In the genomic region with DNA sequence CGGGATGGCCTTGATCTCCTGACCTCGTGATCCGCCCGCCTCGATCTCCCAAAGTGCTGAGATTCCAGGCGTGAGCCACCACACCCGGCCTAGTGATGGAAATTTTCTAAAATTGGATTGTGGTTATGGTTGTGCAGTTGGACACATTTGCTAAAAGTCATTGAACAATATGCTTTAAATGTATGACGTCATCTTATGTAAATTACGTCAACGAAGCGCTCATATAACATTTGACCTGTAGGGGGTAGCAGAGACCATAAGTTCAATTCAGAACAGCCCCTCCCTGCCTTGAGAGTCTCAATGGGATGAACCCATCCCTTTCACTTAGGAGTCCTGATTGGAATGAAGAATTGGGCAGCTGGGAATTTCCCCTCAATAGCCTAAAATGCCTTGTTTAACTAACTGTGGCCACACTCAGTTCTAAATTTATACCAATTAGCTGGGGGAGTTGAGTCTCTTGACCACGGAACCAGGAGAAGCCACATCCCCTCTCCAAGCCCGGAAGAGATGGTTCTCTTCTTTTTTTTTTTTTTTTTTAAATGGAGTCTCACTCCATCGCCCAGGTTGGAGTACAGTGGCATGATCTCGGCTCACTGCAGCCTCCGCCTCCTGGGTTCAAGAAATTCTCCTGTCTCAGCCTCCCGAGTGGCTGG, we compare ENCODE assay signal across 8 cellular contexts. TPM values are rescaled to one million over a fixed set of nuclear protein-coding genes. Genes with fewer than 3 reads are reported as not detected.
DNase-seq lines count a peak whose midpoint lies in the region; ATAC-seq and TF ChIP-seq lines count a peak whose summit lies in the region.

No MANE protein-coding gene starts in this region.

- CTCF ChIA-PET in Caco-2 (lab: Charles Lee): interaction anchor here (0.6 to 1.5 kb wide), 7 partner anchors 11 to 202 kb away, joined by 3 to 11 read pairs (median 4); no protein-coding TSS in a partner anchor

- no peaks in the 10 kb centered on the region for H4K20me1 ChIP-seq in fibroblast of lung (ENCODE audit: control insufficient read depth, extremely low read depth, insufficient read depth, low read length)

- H3K36me3 ChIP-seq in Caco-2 (ENCODE audit: control insufficient read depth, insufficient read depth, low read length): no peaks in the 10 kb centered on the region
- H3K36me3 ChIP-seq in fibroblast of lung (ENCODE audit: control insufficient read depth, insufficient read depth, low read length): no peaks in the 10 kb centered on the region

- H3K27ac Mint-ChIP-seq in Caco-2 (ENCODE audit: unreplicated experiment) (no peak overlapping the region), nephron (peak overlapping the region; percentile 42 to 53 (median 51))

- no peak overlapping the region for H3K9ac ChIP-seq in fibroblast of lung (ENCODE audit: insufficient read depth, low read length)

- H3K9me3 Mint-ChIP-seq in Caco-2 (ENCODE audit: unreplicated experiment): no peaks in the 10 kb centered on the region
- no peaks in the 10 kb centered on the region for H3K9me3 Mint-ChIP-seq in nephron

- H3K9me3 ChIP-seq in Caco-2: no peaks in the 10 kb centered on the region
- no peaks in the 10 kb centered on the region for H3K9me3 ChIP-seq in fibroblast of lung (ENCODE audit: control insufficient read depth, insufficient read depth, low read depth, low read length)

- H3K4me3 Mint-ChIP-seq in Caco-2 (ENCODE audit: unreplicated experiment): no peak overlapping the region
- peak overlapping the region in 1 of 3 experiments; percentile 19 for H3K4me3 Mint-ChIP-seq in nephron

- H3K36me3 Mint-ChIP-seq in Caco-2 (ENCODE audit: insufficient read depth, unreplicated experiment) (peaks cover 6% of the 10 kb centered on the region), nephron (ENCODE audit: low read depth) (no peaks in the 10 kb centered on the region)

- H3K27me3 Mint-ChIP-seq in Caco-2 (ENCODE audit: insufficient read depth, unreplicated experiment) (no peaks in the 10 kb centered on the region), nephron (ENCODE audit: low read depth) (peaks cover 11% of the 10 kb centered on the region)

- no peak overlapping the region for H3K27ac ChIP-seq in fibroblast of lung (ENCODE audit: insufficient read depth, low read length)

- H3K4me3 ChIP-seq in Caco-2 (ENCODE audit: low read depth, low read length): no peak overlapping the region
- peak overlapping the region in 1 of 4 experiments; percentile 33 for H3K4me3 ChIP-seq in fibroblast of lung (replicated peaks in 1 of 4; ENCODE audit: control extremely low read depth in 1 of 4, insufficient read depth in 1 of 4, low read depth in 3 of 4, low read length in 4 of 4)

- TF ChIP-seq CTCF in Caco-2 (IDR thresholded peaks at IDR 0.05; ENCODE audit: insufficient read depth in 1 of 2, low read depth in 1 of 2, low read length in 1 of 2, severe bottlenecking in 1 of 2, unreplicated experiment in 1 of 2) (peak; percentile 44 to 87), fibroblast of lung (conservative IDR thresholded peaks at IDR 0.05 in 1 of 2, IDR thresholded peaks at IDR 0.05 in 1 of 2; ENCODE audit: low read depth in 1 of 2, low read length in 2 of 2) (peak; percentile 59 to 68), nephron (IDR thresholded peaks at IDR 0.05; ENCODE audit: unreplicated experiment in 3 of 3) (peak; percentile 77 to 79 (median 78))

- H3K79me2 ChIP-seq in fibroblast of lung (ENCODE audit: control insufficient read depth, insufficient read depth, low read length): no peaks in the 10 kb centered on the region

- ATAC-seq in HG02870 (IDR thresholded peaks at IDR 0.05; ENCODE audit: unreplicated experiment) (no peak), GM18511 (IDR thresholded peaks at IDR 0.05; ENCODE audit: unreplicated experiment) (no peak)

- no TSS peak for BruUV-seq in Caco-2 (replicated peaks; lab: Mats Ljungman, UMichigan)

- H3K4me1 Mint-ChIP-seq in Caco-2 (ENCODE audit: low read depth, unreplicated experiment) (peaks cover 7% of the 10 kb centered on the region), nephron (peaks cover 6% of the 10 kb centered on the region)

- H3K4me1 ChIP-seq in Caco-2: no peaks in the 10 kb centered on the region
- H3K4me1 ChIP-seq in fibroblast of lung (ENCODE audit: control insufficient read depth, extremely low read depth, insufficient read depth, low read length): no peaks in the 10 kb centered on the region

- H2AFZ ChIP-seq in fibroblast of lung (ENCODE audit: low read length): no peak overlapping the region

- DNase-seq in Caco-2: peak; percentile 55 to 79
- DNase-seq in HS-27A (ENCODE audit: low read depth): peak; percentile 59
- peak; percentile 5 for DNase-seq in NCI-H774 (lab: John Stamatoyannopoulos, UW)
- peak; percentile 11 for DNase-seq in activated T-cell treated with anti-CD3 and anti-CD28 coated beads for 1 hour (ENCODE audit: low read depth)
- DNase-seq in fibroblast of lung (ENCODE audit: low read depth in 2 of 2): peak; percentile 53 to 89

- POLR2A ChIA-PET in Caco-2 (lab: Charles Lee): no interaction called here

- no peaks in the 10 kb centered on the region for H3K27me3 ChIP-seq in Caco-2 (replicated peaks; ENCODE audit: control insufficient read depth, insufficient read depth, low read length)
- H3K27me3 ChIP-seq in fibroblast of lung (ENCODE audit: control insufficient read depth, insufficient read depth, low read length): no peaks in the 10 kb centered on the region

- H3K4me2 ChIP-seq in fibroblast of lung (ENCODE audit: extremely low read depth, insufficient read depth, low read length): no peak overlapping the region

- intact Hi-C loops in Caco-2 (cut with micrococcal nuclease; ENCODE audit: unreplicated experiment): loop anchor here (1.0 to 5.0 kb wide), 4 partner anchors 67 to 201 kb away; a partner anchor contains a TSS

RNA-seq across cellular contexts. Expression of a gene that starts 15.2 kb away (rescaled TPM):
- 1.4 and 1.9 TPM in 2 replicates for total RNA-seq in Caco-2 (2022)
- total RNA-seq in fibroblast of lung: 0.51 and 1.7 TPM in 2 replicates
- 0.24 and 0.56 TPM in 2 replicates for polyA plus RNA-seq in fibroblast of lung
- polyA plus RNA-seq in fibroblast of lung (2012): 0.59 and 1.3 TPM in 2 replicates
- polyA minus RNA-seq in fibroblast of lung (ENCODE audit: low replicate concordance): 7.1 TPM in 1 of 2 replicates, not detected in the other

RNA-seq across cellular contexts. Expression of a gene that starts 17.4 kb away (rescaled TPM):
- 6.3 and 6.6 TPM in 2 replicates for total RNA-seq in Caco-2 (2022)
- 3.9 and 5.0 TPM in 2 replicates for total RNA-seq in fibroblast of lung
- 3.3 and 4.0 TPM in 2 replicates for polyA plus RNA-seq in fibroblast of lung
- polyA plus RNA-seq in fibroblast of lung (2012): 2.3 and 2.5 TPM in 2 replicates
- 0.24 and 1.5 TPM in 2 replicates for polyA minus RNA-seq in fibroblast of lung (ENCODE audit: low replicate concordance)

Comparison
In these comparisons a context has a peak if more than half of its experiments do, and no peak if none do; other contexts are left out.
1. DNase-seq: peak in every context shown above with its lines; median percentile 71 in fibroblast of lung; 67 in Caco-2; 59 in HS-27A; 11 in activated T-cell treated with anti-CD3 and anti-CD28 coated beads for 1 hour; 5 in NCI-H774.